28 cellular contexts compared by ENCODE assay signal in the genomic region with DNA sequence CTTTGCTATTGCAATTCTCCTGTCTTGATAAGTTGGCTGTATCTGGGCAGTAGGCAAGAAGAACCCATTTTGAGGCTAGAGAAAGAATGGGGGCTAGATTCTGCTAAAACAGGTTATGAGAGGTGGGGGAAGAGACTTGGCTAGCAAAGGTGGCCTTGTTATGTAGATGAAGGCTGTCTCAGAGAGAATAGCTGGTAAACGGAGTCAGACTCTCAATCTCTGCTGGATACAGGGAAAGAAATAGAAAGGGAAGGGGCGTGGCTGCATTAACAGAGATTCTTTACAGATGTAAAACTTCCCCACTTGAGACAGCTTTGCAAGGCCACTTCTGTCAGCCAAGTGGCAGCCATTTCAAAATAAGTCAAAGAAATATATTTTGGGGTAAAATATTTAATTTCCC.
"Had no signal": no experiment of that assay in that cellular context is flagged by ENCODE, and none has a peak within 500 bp of the region (broad histone marks: within the 10 kb centered on the region; RNA-seq: fewer than 3 reads in every experiment).

No MANE protein-coding gene starts in this region.

- H3K9ac ChIP-seq: KMS-11 had no signal

- H3K27ac ChIP-seq: adrenal gland, breast epithelium, KMS-11, Peyer's patch, RWPE1, SJSA1 had no signal

- H3K4me3 ChIP-seq: adrenal gland, breast epithelium, Peyer's patch, SJSA1 had no signal

- ATAC-seq: activated T-helper 17 cell treated with anti-CD3 and anti-CD28 coated beads, Interleukin-2, amount 50 U/mL, for 72 hours; SK-N-SH treated with all-trans-retinoic acid at 6 μM for 48 hours had no signal

- DNase-seq: activated CD4-positive, alpha-beta memory T cell treated with anti-CD3 and anti-CD28 coated beads, Interleukin-2, amount 10 ng/mL, durations not matched to agents 7 days and 5 days; activated CD4-positive, alpha-beta T cell treated with anti-CD3 and anti-CD28 coated beads for 1 hour; activated CD4-positive, alpha-beta T cell treated with anti-CD3 and anti-CD28 coated beads, Interleukin-2, amount 10 ng/mL, durations not matched to agents 7 days and 5 days; activated gamma-delta T cell; activated naive CD4-positive, alpha-beta T cell treated with anti-CD3 and anti-CD28 coated beads for 36 hours; activated naive CD8-positive, alpha-beta T cell treated with anti-CD3 and anti-CD28 coated beads for 36 hours; activated T-cell treated with anti-CD3 and anti-CD28 coated beads for 4 hours; activated T-cell treated with anti-CD3 and anti-CD28 coated beads, Interleukin-2, amount 50 U/mL, for 48 hours; adrenal gland; aorta; caudate nucleus; NCI-H1092; NCI-H1417; NCI-H2029; NCI-H2107; NCI-H345; NCI-H510A; NCI-H526 treated with DMSO at 0.1 percent for 48 hours; NK-92 treated with Interleukin-12 subunit alpha and Interleukin-12 subunit beta, amount 100 ng/mL, for 24 hours; Peyer's patch; Right ventricle myocardium superior; SW 1271 had no signal

- H3K27me3 ChIP-seq: adrenal gland, breast epithelium, Peyer's patch, SJSA1 had no signal

- H3K36me3 ChIP-seq: adrenal gland, breast epithelium, Peyer's patch, SJSA1 had no signal

- H3K9me3 ChIP-seq: adrenal gland, Peyer's patch had no signal

- H3K4me1 ChIP-seq: adrenal gland, breast epithelium, Peyer's patch, SJSA1 had no signal
